Comparison of ENCODE assay signal across 16 cellular contexts in genomic region chr20:35108921-35109320, GRCh38.
"Had no signal": no experiment of that assay in that cellular context is flagged by ENCODE, and none has a peak within 500 bp of the region (broad histone marks: within the 10 kb centered on the region; RNA-seq: fewer than 3 reads in every experiment).

No MANE protein-coding gene starts in this region.

- H3K4me3 ChIP-seq: coronary artery, esophagus squamous epithelium, sigmoid colon, skin epidermis, testis, tibial nerve had no signal

- H3K27me3 ChIP-seq: sigmoid colon, testis, tibial nerve had no signal

- H3K9me3 ChIP-seq: esophagus squamous epithelium, sigmoid colon, testis, tibial nerve had no signal

- DNase-seq: effector CD8-positive, alpha-beta T cell; esophagus squamous epithelium; foreskin fibroblast; immature natural killer cell; naive thymus-derived CD4-positive, alpha-beta T cell; nephron progenitor cell; posterior cingulate gyrus; sigmoid colon; stimulated activated CD4-positive, alpha-beta T cell treated with anti-CD3 and anti-CD28 coated beads, Interleukin-2, amount 100 ng/mL, for 24 hours; stimulated activated CD4-positive, alpha-beta T cell treated with anti-CD3 and anti-CD28 coated beads, Interleukin-4, amount 100 ng/mL, for 4 hours; stimulated activated naive B cell treated with anti-CD40 and anti-IgM and Interleukin-4, amounts not matched to agents 10 μg/mL and 1 μg/mL and 100 μg/mL, for 72 hours; stimulated activated naive CD8-positive, alpha-beta T cell treated with anti-CD3 and anti-CD28 coated beads, Interleukin-15, amount 100 ng/mL, for 72 hours; testis had no signal

- H3K4me1 ChIP-seq: esophagus squamous epithelium, sigmoid colon, testis, tibial nerve had no signal

- ATAC-seq: naive thymus-derived CD4-positive, alpha-beta T cell; stimulated activated naive B cell treated with anti-CD40 and anti-IgM and Interleukin-4, amounts not matched to agents 10 μg/mL and 1 μg/mL and 100 μg/mL, for 72 hours; stimulated activated naive CD8-positive, alpha-beta T cell treated with anti-CD3 and anti-CD28 coated beads, Interleukin-15, amount 100 ng/mL, for 72 hours had no signal

- H3K36me3 ChIP-seq: sigmoid colon had no signal

- H3K27ac ChIP-seq: coronary artery, esophagus squamous epithelium, sigmoid colon, skin epidermis, testis, tibial nerve had no signal
